In genomic region chr2:208077286-208077685, GRCh38 we compare ENCODE assay signal across 33 cellular contexts. TPM values are rescaled to one million over a fixed set of nuclear protein-coding genes. Genes with fewer than 3 reads are reported as not detected.
DNase-seq lines count a peak whose midpoint lies in the region; ATAC-seq and TF ChIP-seq lines count a peak whose summit lies in the region.
"Had no signal": no experiment of that assay in that cellular context is flagged by ENCODE, and none has a peak within 500 bp of the region (broad histone marks: within the 10 kb centered on the region; RNA-seq: fewer than 3 reads in every experiment).

No MANE protein-coding gene starts in this region.

- peaks cover 0 to 6% (median 0%) of the 10 kb centered on the region in 11 donors for H3K9me3 Mint-ChIP-seq in naive thymus-derived CD4-positive, alpha-beta T cell
- H3K9me3 Mint-ChIP-seq: activated T-helper 17 cell treated with anti-CD3 and anti-CD28 coated beads, Interleukin-2, amount 50 U/mL, for 72 hours had no signal

- H3K4me3 ChIP-seq in astrocyte of the spinal cord (ENCODE audit: low read depth, low read length) = no peak overlapping the region
- H3K4me3 ChIP-seq in skeletal muscle cell (ENCODE audit: low read depth, low read length) = no peak overlapping the region
- H3K4me3 ChIP-seq in naive thymus-derived CD4-positive, alpha-beta T cell (ENCODE audit: low read length) = no peak overlapping the region
- H3K4me3 ChIP-seq: heart right ventricle, lower lobe of right lung, Peyer's patch, transverse colon had no signal

- in situ Hi-C loops in astrocyte of the spinal cord (cut with HindIII; ENCODE audit: low sequenced_read_pairs) = no loop called here

- TF ChIP-seq CTCF in astrocyte of the spinal cord (IDR thresholded peaks at IDR 0.05; ENCODE audit: low read depth, low read length) (no peak), GM10248 (IDR thresholded peaks at IDR 0.05; ENCODE audit: control extremely low read depth, extremely low read depth, low read depth, missing control alignments) (no peak)

- H3K9me3 ChIP-seq in naive thymus-derived CD4-positive, alpha-beta T cell (ENCODE audit: control insufficient read depth in 2 of 3, low read length in 3 of 3) = no peaks in the 10 kb centered on the region
- H3K9me3 ChIP-seq: Caco-2, lower lobe of right lung, Peyer's patch, transverse colon had no signal

- no peaks in the 10 kb centered on the region for H3K36me3 ChIP-seq in naive thymus-derived CD4-positive, alpha-beta T cell (ENCODE audit: control insufficient read depth in 2 of 3, insufficient read depth in 3 of 3, low read length in 3 of 3)
- H3K36me3 ChIP-seq: heart right ventricle, lower lobe of right lung, Peyer's patch, transverse colon had no signal

- H3K27ac Mint-ChIP-seq in naive thymus-derived CD4-positive, alpha-beta T cell = no peak overlapping the region
- H3K27ac Mint-ChIP-seq: activated CD4-positive, alpha-beta T cell treated with anti-CD3 and anti-CD28 coated beads for 36 hours; activated T-helper 17 cell treated with anti-CD3 and anti-CD28 coated beads, Interleukin-2, amount 50 U/mL, for 72 hours; dendritic cell treated with granulocyte-macrophage colony-stimulating factor and Interleukin-4, amounts not matched to agents 40 ng/mL and 50 ng/mL, for 4 days had no signal

- peaks cover 0 to 12% (median 0%) of the 10 kb centered on the region in 5 donors for H3K36me3 Mint-ChIP-seq in naive thymus-derived CD4-positive, alpha-beta T cell

- peaks cover 0 to 3% of the 10 kb centered on the region in 2 donors for H3K27me3 ChIP-seq in naive thymus-derived CD4-positive, alpha-beta T cell (ENCODE audit: control insufficient read depth in 2 of 2, insufficient read depth in 2 of 2, low read length in 2 of 2)
- H3K27me3 ChIP-seq: Peyer's patch, transverse colon had no signal

- CTCF ChIA-PET in GM10248 (lab: Yijun Ruan, JAX) = interaction anchor here (1.3 to 9.7 kb wide), 3 partner anchors 10 to 330 kb away, joined by 3 to 119 read pairs (median 6); no protein-coding TSS in a partner anchor
- CTCF ChIA-PET in naive thymus-derived CD4-positive, alpha-beta T cell (lab: Charles Lee) = no interaction called here

- no peaks in the 10 kb centered on the region for H3K4me1 ChIP-seq in naive thymus-derived CD4-positive, alpha-beta T cell (ENCODE audit: control insufficient read depth in 2 of 2, insufficient read depth in 2 of 2, low read length in 2 of 2)
- H3K4me1 ChIP-seq: lower lobe of right lung, Peyer's patch had no signal

- no peaks in the 10 kb centered on the region for H3K4me1 Mint-ChIP-seq in naive thymus-derived CD4-positive, alpha-beta T cell
- H3K4me1 Mint-ChIP-seq: activated CD4-positive, alpha-beta T cell treated with anti-CD3 and anti-CD28 coated beads for 36 hours; activated T-helper 17 cell treated with anti-CD3 and anti-CD28 coated beads, Interleukin-2, amount 50 U/mL, for 72 hours had no signal

- POLR2A ChIA-PET in GM10248 (lab: Yijun Ruan, JAX) = no interaction called here
- POLR2A ChIA-PET in naive thymus-derived CD4-positive, alpha-beta T cell (lab: Charles Lee) = no interaction called here

- peaks cover 21 to 49% (median 30%) of the 10 kb centered on the region in 5 donors for H3K27me3 Mint-ChIP-seq in naive thymus-derived CD4-positive, alpha-beta T cell
- H3K27me3 Mint-ChIP-seq: dendritic cell treated with granulocyte-macrophage colony-stimulating factor and Interleukin-4, amounts not matched to agents 40 ng/mL and 50 ng/mL, for 4 days; progenitor cell of endocrine pancreas had no signal

- intact Hi-C loops in naive thymus-derived CD4-positive, alpha-beta T cell (cut with micrococcal nuclease) = loop anchor here in 1 of 2 donors (10.0 kb wide), 1 partner anchor 1522 kb away; no protein-coding TSS in a partner anchor

- H3K27ac ChIP-seq in naive thymus-derived CD4-positive, alpha-beta T cell (ENCODE audit: low read depth, low read length) = no peak overlapping the region
- H3K27ac ChIP-seq: heart right ventricle, lower lobe of right lung, Peyer's patch, transverse colon, VCaP had no signal

- peak; percentile 25 for DNase-seq in GM03348 (ENCODE audit: low spot score)
- DNase-seq in astrocyte of the spinal cord (ENCODE audit: low read depth, low spot score) = peak; percentile 45
- peak; percentile 26 for DNase-seq in hepatic stellate cell (ENCODE audit: low spot score)
- peak; percentile 35 for DNase-seq in skeletal muscle cell (ENCODE audit: low read depth)
- no peak for DNase-seq in GM10248 (ENCODE audit: extremely low spot score)
- no peak for DNase-seq in nucleus accumbens (lab: John Stamatoyannopoulos, UW)
- DNase-seq in naive thymus-derived CD4-positive, alpha-beta T cell = no peak
- no peak for DNase-seq in NCI-H82 (lab: John Stamatoyannopoulos, UW)
- DNase-seq: activated CD4-positive, alpha-beta T cell treated with anti-CD3 and anti-CD28 coated beads for 36 hours; activated naive CD4-positive, alpha-beta T cell treated with anti-CD3 and anti-CD28 coated beads, Interleukin-2, amount 50 U/mL, for 16 hours; C1 segment of cervical spinal cord; Caco-2; central memory CD4-positive, alpha-beta T cell; erythroblast; heart right ventricle; lower lobe of right lung; NCI-H446; NCI-H748 treated with DMSO at 0.1 percent for 48 hours; Peyer's patch; stimulated activated CD4-positive, alpha-beta T cell treated with anti-CD3 and anti-CD28 coated beads, Interleukin-15, amount 100 ng/mL, for 24 hours; stimulated activated CD4-positive, alpha-beta T cell treated with anti-CD3 and anti-CD28 coated beads, Interleukin-4, amount 100 ng/mL, for 4 hours; SW 1271; T-helper 9 cell; transverse colon had no signal

- no peak for ATAC-seq in naive thymus-derived CD4-positive, alpha-beta T cell
- ATAC-seq: activated CD4-positive, alpha-beta T cell treated with anti-CD3 and anti-CD28 coated beads for 36 hours; activated T-helper 17 cell treated with anti-CD3 and anti-CD28 coated beads, Interleukin-2, amount 50 U/mL, for 72 hours; heart right ventricle; lower lobe of right lung; sciatic nerve had no signal

- H3K4me3 Mint-ChIP-seq in naive thymus-derived CD4-positive, alpha-beta T cell = no peak overlapping the region
- H3K4me3 Mint-ChIP-seq: activated CD4-positive, alpha-beta T cell treated with anti-CD3 and anti-CD28 coated beads for 36 hours; activated T-helper 17 cell treated with anti-CD3 and anti-CD28 coated beads, Interleukin-2, amount 50 U/mL, for 72 hours; dendritic cell treated with granulocyte-macrophage colony-stimulating factor and Interleukin-4, amounts not matched to agents 40 ng/mL and 50 ng/mL, for 4 days had no signal

RNA-seq across cellular contexts. Expression of gene CRYGD, which starts 47.0 kb away (rescaled TPM):
- total RNA-seq in naive thymus-derived CD4-positive, alpha-beta T cell = not detected
- not detected for polyA plus RNA-seq in naive thymus-derived CD4-positive, alpha-beta T cell
- total RNA-seq: activated CD4-positive, alpha-beta T cell treated with anti-CD3 and anti-CD28 coated beads for 36 hours; activated T-helper 17 cell treated with anti-CD3 and anti-CD28 coated beads, Interleukin-2, amount 50 U/mL, for 72 hours; Caco-2; heart right ventricle; lower lobe of right lung; mucosa of gallbladder; Peyer's patch; progenitor cell of endocrine pancreas; sciatic nerve; subcutaneous adipose tissue; transverse colon had no signal
- polyA plus RNA-seq: heart right ventricle, neural cell had no signal

RNA-seq across cellular contexts. Expression of gene PLEKHM3, which starts 52.0 kb away (rescaled TPM):
- total RNA-seq in naive thymus-derived CD4-positive, alpha-beta T cell = 10 to 100 TPM in 4 of 5 experiments, 1 to 10 TPM in 1; 6.1 to 19.4 (median 15.5) TPM
- 1 to 10 TPM; 3.8 to 5.4 TPM for polyA plus RNA-seq in naive thymus-derived CD4-positive, alpha-beta T cell

RNA-seq across cellular contexts. Expression of gene CRYGC, which starts 52.3 kb away (rescaled TPM):
- total RNA-seq in naive thymus-derived CD4-positive, alpha-beta T cell = not detected
- polyA plus RNA-seq in naive thymus-derived CD4-positive, alpha-beta T cell = not detected
- total RNA-seq: activated CD4-positive, alpha-beta T cell treated with anti-CD3 and anti-CD28 coated beads for 36 hours; activated T-helper 17 cell treated with anti-CD3 and anti-CD28 coated beads, Interleukin-2, amount 50 U/mL, for 72 hours; Caco-2; frontal cortex; heart right ventricle; lower lobe of right lung; mucosa of gallbladder; Peyer's patch; progenitor cell of endocrine pancreas; sciatic nerve; subcutaneous adipose tissue; transverse colon had no signal
- polyA plus RNA-seq: heart right ventricle, neural cell had no signal

Comparison
In these comparisons a context has a peak if more than half of its experiments do, and no peak if none do; other contexts are left out.
1. DNase-seq: peak in GM03348 (single experiment), astrocyte of the spinal cord (single experiment), hepatic stellate cell (single experiment) and skeletal muscle cell (single experiment); none in GM10248 (single experiment), nucleus accumbens (0 of 56), naive thymus-derived CD4-positive, alpha-beta T cell (0 of 9) and NCI-H82 (single experiment).